11 cellular contexts compared by ENCODE assay signal in genomic region chr20:31705191-31705590, GRCh38. TPM values are rescaled to one million over a fixed set of nuclear protein-coding genes. Genes with fewer than 3 reads are reported as not detected.
DNase-seq lines count a peak whose midpoint lies in the region; ATAC-seq and TF ChIP-seq lines count a peak whose summit lies in the region.
"Had no signal": no experiment of that assay in that cellular context is flagged by ENCODE, and none has a peak within 500 bp of the region (broad histone marks: within the 10 kb centered on the region; RNA-seq: fewer than 3 reads in every experiment).

No MANE protein-coding gene starts in this region.

- no peak for TF ChIP-seq CTCF in foreskin keratinocyte (conservative IDR thresholded peaks at IDR 0.05)

- POLR2A ChIA-PET in naive thymus-derived CD4-positive, alpha-beta T cell (lab: Charles Lee), result interaction anchor here (1.3 kb wide), 1 partner anchor 30 kb away, joined by 3 read pairs; no protein-coding TSS in a partner anchor

- intact Hi-C loops in naive thymus-derived CD4-positive, alpha-beta T cell (cut with micrococcal nuclease), result no loop called here

- peaks cover 23% of the 10 kb centered on the region for H3K4me1 ChIP-seq in SJSA1 (replicated peaks)
- peaks cover 27% of the 10 kb centered on the region for H3K4me1 ChIP-seq in foreskin keratinocyte
- H3K4me1 ChIP-seq in naive thymus-derived CD4-positive, alpha-beta T cell (ENCODE audit: control insufficient read depth in 2 of 2, insufficient read depth in 2 of 2, low read length in 2 of 2), result peaks cover 0 to 26% of the 10 kb centered on the region in 2 donors

- no peaks in the 10 kb centered on the region for H3K9me3 ChIP-seq in SJSA1 (replicated peaks)
- H3K9me3 ChIP-seq in naive thymus-derived CD4-positive, alpha-beta T cell (ENCODE audit: control insufficient read depth in 2 of 3, low read length in 3 of 3), result no peaks in the 10 kb centered on the region

- H3K4me3 Mint-ChIP-seq in naive thymus-derived CD4-positive, alpha-beta T cell, result no peak overlapping the region

- CTCF ChIA-PET in naive thymus-derived CD4-positive, alpha-beta T cell (lab: Charles Lee), result no interaction called here

- H3K27me3 Mint-ChIP-seq in naive thymus-derived CD4-positive, alpha-beta T cell, result no peaks in the 10 kb centered on the region

- no peak overlapping the region for H3K4me3 ChIP-seq in SJSA1
- H3K4me3 ChIP-seq in skin epidermis, result no peak overlapping the region
- no peak overlapping the region for H3K4me3 ChIP-seq in naive thymus-derived CD4-positive, alpha-beta T cell (ENCODE audit: low read length)
- H3K4me3 ChIP-seq: SK-N-MC had no signal

- H3K27ac ChIP-seq in SJSA1, result peak overlapping the region; percentile 85
- peak overlapping the region; percentile 97 for H3K27ac ChIP-seq in foreskin keratinocyte
- peak overlapping the region in 15 of 21 experiments; percentile 1 to 74 (median 52) for H3K27ac ChIP-seq in skin epidermis
- H3K27ac ChIP-seq in naive thymus-derived CD4-positive, alpha-beta T cell (ENCODE audit: low read depth, low read length), result no peak overlapping the region
- H3K27ac ChIP-seq: SK-N-MC had no signal

- H3K27ac Mint-ChIP-seq in naive thymus-derived CD4-positive, alpha-beta T cell, result peak overlapping the region in 4 of 9 donors; percentile 7 to 59 (median 18)

- no peak for DNase-seq in SJSA1 (ENCODE audit: low read depth in 1 of 2, low spot score in 2 of 2)
- no peak for DNase-seq in foreskin keratinocyte
- DNase-seq in D341Med (ENCODE audit: low spot score), result no peak
- no peak for DNase-seq in naive thymus-derived CD4-positive, alpha-beta T cell
- DNase-seq: amniotic stem cell, NCI-H446 had no signal

- no peaks in the 10 kb centered on the region for H3K27me3 ChIP-seq in SJSA1 (replicated peaks)
- no peaks in the 10 kb centered on the region for H3K27me3 ChIP-seq in foreskin keratinocyte
- no peaks in the 10 kb centered on the region for H3K27me3 ChIP-seq in naive thymus-derived CD4-positive, alpha-beta T cell (ENCODE audit: control insufficient read depth in 2 of 2, insufficient read depth in 2 of 2, low read length in 2 of 2)

- H3K36me3 ChIP-seq in SJSA1, result peaks cover 82% of the 10 kb centered on the region
- peaks cover 0 to 38% (median 0%) of the 10 kb centered on the region in 3 experiments for H3K36me3 ChIP-seq in naive thymus-derived CD4-positive, alpha-beta T cell (ENCODE audit: control insufficient read depth in 2 of 3, insufficient read depth in 3 of 3, low read length in 3 of 3)

- ATAC-seq in GM21447 (IDR thresholded peaks at IDR 0.05; ENCODE audit: unreplicated experiment) (peak; percentile 26), foreskin keratinocyte (no peak), HG03460 (IDR thresholded peaks at IDR 0.05; ENCODE audit: unreplicated experiment) (no peak), HG02970 (IDR thresholded peaks at IDR 0.05; ENCODE audit: low FRiP score, unreplicated experiment) (no peak)
- no peak for ATAC-seq in naive thymus-derived CD4-positive, alpha-beta T cell

- H3K9me3 Mint-ChIP-seq in naive thymus-derived CD4-positive, alpha-beta T cell, result peaks cover 0 to 2% (median 0%) of the 10 kb centered on the region in 11 donors

- peaks cover 3 to 44% (median 41%) of the 10 kb centered on the region in 5 donors for H3K36me3 Mint-ChIP-seq in naive thymus-derived CD4-positive, alpha-beta T cell

- H3K4me1 Mint-ChIP-seq in naive thymus-derived CD4-positive, alpha-beta T cell, result peaks cover 26 to 67% (median 47%) of the 10 kb centered on the region in 7 donors

RNA-seq across cellular contexts. Expression of gene BCL2L1, which starts 17.5 kb away (rescaled TPM):
- 103 and 106 TPM in 2 replicates for total RNA-seq in SJSA1 (2014; rRNA removed; shearing (Covaris generic))
- total RNA-seq in foreskin keratinocyte, result 114 and 136 TPM in 2 replicates
- polyA plus RNA-seq in foreskin keratinocyte, result 106 and 115 TPM in 2 replicates
- 100 to 1,000 TPM in 1 of 5 experiments, 10 to 100 TPM in 4; 15.0 to 111 (median 19.4) TPM for total RNA-seq in naive thymus-derived CD4-positive, alpha-beta T cell
- polyA plus RNA-seq in naive thymus-derived CD4-positive, alpha-beta T cell, result 10 to 100 TPM; 11.5 to 12.7 TPM

RNA-seq across cellular contexts. Expression of gene TPX2, which starts 33.9 kb away (rescaled TPM):
- total RNA-seq in SJSA1 (2014; rRNA removed; shearing (Covaris generic)), result 212 and 238 TPM in 2 replicates
- total RNA-seq in foreskin keratinocyte, result 106 and 126 TPM in 2 replicates
- 47.2 and 65.4 TPM in 2 replicates for polyA plus RNA-seq in foreskin keratinocyte
- total RNA-seq in naive thymus-derived CD4-positive, alpha-beta T cell, result 10 to 100 TPM in 1 of 5 experiments, under 1 TPM in 4; 0.16 to 84.3 (median 0.43) TPM
- under 1 TPM in 1 of 2 donors, not detected in 1; 0.09 TPM for polyA plus RNA-seq in naive thymus-derived CD4-positive, alpha-beta T cell
